In genomic region chr1:173479649-173480048, GRCh38 we compare ENCODE assay signal across 9 cellular contexts. TPM values are rescaled to one million over a fixed set of nuclear protein-coding genes. Genes with fewer than 3 reads are reported as not detected.
A peak's percentile ranks its signal among the peaks of the same experiment; 100 is the strongest.
DNase-seq lines count a peak whose midpoint lies in the region; ATAC-seq and TF ChIP-seq lines count a peak whose summit lies in the region.
"Had no signal": no experiment of that assay in that cellular context is flagged by ENCODE, and none has a peak within 500 bp of the region (broad histone marks: within the 10 kb centered on the region; RNA-seq: fewer than 3 reads in every experiment).

No MANE protein-coding gene starts in this region.

- peaks cover 12% of the 10 kb centered on the region for H3K4me1 ChIP-seq in mesodermal cell (ENCODE audit: control insufficient read depth, insufficient read depth, low read length, poor library complexity, severe bottlenecking)
- H3K4me1 ChIP-seq in ovary (ENCODE audit: insufficient read depth): peaks cover 9% of the 10 kb centered on the region

- TF ChIP-seq POLR2A in ovary (IDR thresholded peaks at IDR 0.05): no peak

- peak overlapping the region; percentile 76 for H3K4me3 ChIP-seq in AG10803 (ENCODE audit: low read length)
- peak overlapping the region; percentile 86 for H3K4me3 ChIP-seq in LNCaP clone FGC (ENCODE audit: low read depth, low read length)
- H3K4me3 ChIP-seq in choroid plexus epithelial cell (ENCODE audit: low read depth, low read length): peak overlapping the region; percentile 87
- H3K4me3 ChIP-seq in mesodermal cell (ENCODE audit: extremely low read depth, insufficient read depth, low read length, poor library complexity, severe bottlenecking): peak overlapping the region; percentile 85
- H3K4me3 ChIP-seq in ovary: no peak overlapping the region

- DNase-seq in AG10803 (ENCODE audit: low read depth): peak; percentile 20
- DNase-seq in LNCaP clone FGC (ENCODE audit: low read depth): no peak
- peak; percentile 56 for DNase-seq in choroid plexus epithelial cell (ENCODE audit: low read depth)
- DNase-seq in occipital lobe (lab: John Stamatoyannopoulos, UW): no peak
- no peak for DNase-seq in ovary
- no peak for DNase-seq in DMS79 (lab: John Stamatoyannopoulos, UW)
- DNase-seq: NCI-H2227 treated with DMSO at 0.1 percent for 48 hours had no signal

- TF ChIP-seq CTCF in AG10803 (conservative IDR thresholded peaks at IDR 0.05; ENCODE audit: low read length): no peak
- no peak for TF ChIP-seq CTCF in LNCaP clone FGC (IDR thresholded peaks at IDR 0.05; ENCODE audit: control insufficient read depth, extremely low read depth, insufficient read depth)
- no peak for TF ChIP-seq CTCF in choroid plexus epithelial cell (conservative IDR thresholded peaks at IDR 0.05; ENCODE audit: low read depth, low read length)
- no peak for TF ChIP-seq CTCF in ovary (IDR thresholded peaks at IDR 0.05)

- H3K27ac ChIP-seq in mesodermal cell (ENCODE audit: low read depth, low read length, severe bottlenecking) (no peak overlapping the region), ovary (no peak overlapping the region)

- WGBS in mesodermal cell (ENCODE audit: insufficient coverage in 2 of 2), 2 experiments: 100% methylated on average over 1 to 2 of the region's 4 CpGs
- WGBS in ovary, 3 donors: 56 to 64% (median 63%) methylated on average over 4 of the region's 4 CpGs

- TF ChIP-seq EP300 in ovary (IDR thresholded peaks at IDR 0.05): no peak

- H3K36me3 ChIP-seq in mesodermal cell (ENCODE audit: control insufficient read depth, insufficient read depth, low read length) (peaks cover 55% of the 10 kb centered on the region), ovary (no peaks in the 10 kb centered on the region)

- intact Hi-C loops in ovary (cut with DNase I): loop anchor here in 2 of 4 donors (5.0 kb wide), 3 partner anchors 47 to 388 kb away; partner anchors contain the start of genes CENPL (in 1 of the 2), DARS2 (in 1 of the 2), GAS5 (in 1 of the 2) and ZBTB37 (in 1 of the 2)

- no peak for ATAC-seq in GM21528 (IDR thresholded peaks at IDR 0.05; ENCODE audit: low FRiP score, unreplicated experiment)

- no peaks in the 10 kb centered on the region for H3K27me3 ChIP-seq in ovary

- H3K9me3 ChIP-seq in mesodermal cell (ENCODE audit: control insufficient read depth, low read length) (no peaks in the 10 kb centered on the region), ovary (no peaks in the 10 kb centered on the region)

RNA-seq across cellular contexts. Expression of gene PRDX6, which starts 2.5 kb away (rescaled TPM):
- polyA plus RNA-seq in mesodermal cell (2013, experiment 1 of 2): 802 TPM
- polyA plus RNA-seq in mesodermal cell (2013, experiment 2 of 2): 748 TPM
- total RNA-seq in occipital lobe: 38.4 TPM
- 100 to 1,000 TPM; 111 to 224 (median 198) TPM for total RNA-seq in ovary
- 100 to 1,000 TPM; 140 to 278 TPM for polyA plus RNA-seq in ovary

Comparison
In these comparisons a context has a peak if more than half of its experiments do, and no peak if none do; other contexts are left out.
1. DNase-seq: peak in AG10803 (single experiment) and choroid plexus epithelial cell (single experiment); none in LNCaP clone FGC (single experiment), occipital lobe (single experiment), ovary (0 of 5) and DMS79 (single experiment).